ENCODE assay signal across 8 cellular contexts in genomic region chr11:62832346-62833234, GRCh38. TPM values are rescaled to one million over a fixed set of nuclear protein-coding genes. Genes with fewer than 3 reads are reported as not detected.
DNase-seq lines count a peak whose midpoint lies in the region; ATAC-seq and TF ChIP-seq lines count a peak whose summit lies in the region.

TEX54 (minus strand) TSS chr11:62832841.

- H3K9me3 ChIP-seq in Caco-2, result no peaks in the 10 kb centered on the region
- no peaks in the 10 kb centered on the region for H3K9me3 ChIP-seq in OCI-LY1 (ENCODE audit: low read length)
- no peaks in the 10 kb centered on the region for H3K9me3 ChIP-seq in ectodermal cell (ENCODE audit: control insufficient read depth, low read length)
- no peaks in the 10 kb centered on the region for H3K9me3 ChIP-seq in muscle layer of colon (ENCODE audit: low read length)

- peak within 1 kb of the TSS; percentile 66 for H3K4me3 ChIP-seq in Caco-2 (ENCODE audit: low read depth, low read length)
- peak within 1 kb of the TSS; percentile 81 for H3K4me3 ChIP-seq in OCI-LY1 (ENCODE audit: low read depth, low read length, poor library complexity, severe bottlenecking)
- H3K4me3 ChIP-seq in ectodermal cell (ENCODE audit: insufficient read depth, low read depth, low read length), result peak within 1 kb of the TSS; percentile 93
- peak within 1 kb of the TSS; percentile 85 to 93 for H3K4me3 ChIP-seq in muscle layer of colon (ENCODE audit: low read depth in 1 of 2, low read length in 2 of 2)

- H3K27me3 ChIP-seq in Caco-2 (replicated peaks; ENCODE audit: control insufficient read depth, insufficient read depth, low read length), result no peaks in the 10 kb centered on the region
- no peaks in the 10 kb centered on the region for H3K27me3 ChIP-seq in OCI-LY1 (ENCODE audit: insufficient read depth, low read length)
- H3K27me3 ChIP-seq in ectodermal cell (ENCODE audit: control insufficient read depth, insufficient read depth, low read length, poor library complexity, severe bottlenecking), result no peaks in the 10 kb centered on the region
- H3K27me3 ChIP-seq in muscle layer of colon (ENCODE audit: control insufficient read depth in 1 of 2, insufficient read depth in 2 of 2, low read length in 2 of 2), result no peaks in the 10 kb centered on the region

- no peak for TF ChIP-seq CTCF in Caco-2 (IDR thresholded peaks at IDR 0.05; ENCODE audit: insufficient read depth in 1 of 2, low read depth in 1 of 2, low read length in 1 of 2, severe bottlenecking in 1 of 2, unreplicated experiment in 1 of 2)
- no peak for TF ChIP-seq CTCF in OCI-LY1 (IDR thresholded peaks at IDR 0.05; ENCODE audit: low read length)
- TF ChIP-seq CTCF in GM13977 (IDR thresholded peaks at IDR 0.05; ENCODE audit: extremely low read depth, insufficient read depth, missing control alignments), result no peak

- peak; percentile 15 for ATAC-seq in GM21737 (IDR thresholded peaks at IDR 0.05; ENCODE audit: unreplicated experiment)

- CTCF ChIA-PET in Caco-2 (lab: Charles Lee), result interaction anchor here (0.7 to 1.7 kb wide), 2 partner anchors 24 to 46 kb away, joined by 4 to 20 read pairs; partner anchors contain the start of gene TMEM179B

- no peaks in the 10 kb centered on the region for H3K4me1 ChIP-seq in Caco-2
- peaks cover 24% of the 10 kb centered on the region for H3K4me1 ChIP-seq in OCI-LY1 (ENCODE audit: insufficient read depth, low read length, severe bottlenecking)
- peaks cover 9% of the 10 kb centered on the region for H3K4me1 ChIP-seq in ectodermal cell (ENCODE audit: control insufficient read depth, insufficient read depth, low read length)
- H3K4me1 ChIP-seq in muscle layer of colon (ENCODE audit: insufficient read depth, low read length), result peaks cover 28% of the 10 kb centered on the region

- H4K20me1 ChIP-seq in OCI-LY1 (ENCODE audit: insufficient read depth, low read length), result no peaks in the 10 kb centered on the region

- H3K9ac ChIP-seq in OCI-LY1 (ENCODE audit: low read length), result peak within 1 kb of the TSS; percentile 81
- peak within 1 kb of the TSS; percentile 94 for H3K9ac ChIP-seq in muscle layer of colon (ENCODE audit: low read length)

- H3F3A ChIP-seq in OCI-LY1 (ENCODE audit: insufficient read depth, low read length), result no peaks in the 10 kb centered on the region

- in situ Hi-C loops in GM13977 (cut with MboI; ENCODE audit: low pct_unique_long_range_greater_than_20kb, low sequenced_read_pairs, unreplicated experiment), result no loop called here

- WGBS in ectodermal cell, 2 experiments, result 22 to 23% methylated on average over 40 of the region's 40 CpGs

- H3K27ac ChIP-seq in OCI-LY1 (ENCODE audit: low read depth, low read length, poor library complexity, severe bottlenecking) (peak within 1 kb of the TSS; percentile 65), ectodermal cell (ENCODE audit: insufficient read depth, low read depth, low read length, poor library complexity, severe bottlenecking) (peak within 1 kb of the TSS; percentile 95), muscle layer of colon (ENCODE audit: low read depth, low read length) (peak within 1 kb of the TSS; percentile 97)

- no peaks in the 10 kb centered on the region for H3K9me2 ChIP-seq in OCI-LY1 (ENCODE audit: low read depth, low read length)

- DNase-seq in Caco-2, result no peak
- no peak for DNase-seq in GM13977 (ENCODE audit: low spot score)
- no peak for DNase-seq in mesenteric fat pad (ENCODE audit: low spot score)
- no peak for DNase-seq in NCI-H128 (lab: John Stamatoyannopoulos, UW; ENCODE audit: unreplicated experiment)

- H3K36me3 ChIP-seq in Caco-2 (ENCODE audit: control insufficient read depth, insufficient read depth, low read length) (peaks cover 10% of the 10 kb centered on the region; the same call in 1 of the 2 replicates), OCI-LY1 (ENCODE audit: insufficient read depth, low read length) (peaks cover 46% of the 10 kb centered on the region), ectodermal cell (ENCODE audit: control insufficient read depth, insufficient read depth, low read length) (peaks cover 16% of the 10 kb centered on the region), muscle layer of colon (ENCODE audit: insufficient read depth, low read length) (peaks cover 41% of the 10 kb centered on the region)

- TSS peak; percentile 82 for BruUV-seq in Caco-2 (replicated peaks; lab: Mats Ljungman, UMichigan)

- POLR2A ChIA-PET in Caco-2 (lab: Charles Lee), result interaction anchor here (0.5 to 1.7 kb wide), 21 partner anchors 8 to 241 kb away, joined by 3 to 68 read pairs (median 6); partner anchors contain the start of genes CSKMT, HNRNPUL2, SLC3A2 and TMEM179B

- no peaks in the 10 kb centered on the region for H3K9me3 Mint-ChIP-seq in Caco-2 (ENCODE audit: unreplicated experiment)

- H2AFZ ChIP-seq in OCI-LY1 (ENCODE audit: low read length), result no peak within 1 kb of the TSS

- H3K27ac Mint-ChIP-seq in Caco-2 (ENCODE audit: unreplicated experiment), result peak within 1 kb of the TSS; percentile 100

- H3K36me3 Mint-ChIP-seq in Caco-2 (ENCODE audit: insufficient read depth, unreplicated experiment), result peaks cover 85% of the 10 kb centered on the region

- peak within 1 kb of the TSS; percentile 66 for H3K4me2 ChIP-seq in OCI-LY1 (ENCODE audit: low read length)

- peaks cover 16% of the 10 kb centered on the region for H3K79me2 ChIP-seq in OCI-LY1 (ENCODE audit: insufficient read depth, low read length)

- no peaks in the 10 kb centered on the region for H3K27me3 Mint-ChIP-seq in Caco-2 (ENCODE audit: insufficient read depth, unreplicated experiment)

- intact Hi-C loops in Caco-2 (cut with micrococcal nuclease; ENCODE audit: unreplicated experiment), result loop anchor here (1.0 to 2.0 kb wide), 3 partner anchors 9 to 46 kb away; partner anchors contain the start of genes NXF1 and TMEM179B

- H3K4me3 Mint-ChIP-seq in Caco-2 (ENCODE audit: unreplicated experiment), result peak within 1 kb of the TSS; percentile 90

- H3K4me1 Mint-ChIP-seq in Caco-2 (ENCODE audit: low read depth, unreplicated experiment), result peaks cover 9% of the 10 kb centered on the region

RNA-seq across cellular contexts. Expression of gene TEX54, which starts in this region (rescaled TPM):
- total RNA-seq in Caco-2 (2022) (0.95 TPM in 1 of 2 replicates, not detected in the other), mesenteric fat pad (not detected)
- polyA plus RNA-seq in ectodermal cell (2013, experiment 1 of 4), result not detected
- not detected for polyA plus RNA-seq in ectodermal cell (2013, experiment 2 of 4)
- not detected for polyA plus RNA-seq in ectodermal cell (2013, experiment 3 of 4)
- not detected for polyA plus RNA-seq in ectodermal cell (2013, experiment 4 of 4)
